In genomic region chr15:99487337-99487730, GRCh38 we compare ENCODE assay signal across 12 cellular contexts.
DNase-seq lines count a peak whose midpoint lies in the region; ATAC-seq, FAIRE-seq and TF ChIP-seq lines count a peak whose summit lies in the region.
"Had no signal": no experiment of that assay in that cellular context is flagged by ENCODE, and none has a peak within 500 bp of the region (broad histone marks: within the 10 kb centered on the region; RNA-seq: fewer than 3 reads in every experiment).

No MANE protein-coding gene starts in this region.

- H3K27me3 ChIP-seq in HepG2 (ENCODE audit: control insufficient read depth in 1 of 2, insufficient read depth in 2 of 2, low read length in 2 of 2) (peaks cover 1 to 6% of the 10 kb centered on the region in 2 experiments; a peak in 1 of 5 replicates), right lobe of liver (no peaks in the 10 kb centered on the region), muscle layer of colon (ENCODE audit: control insufficient read depth in 1 of 2, insufficient read depth in 2 of 2, low read length in 2 of 2) (no peaks in the 10 kb centered on the region), aorta (ENCODE audit: control insufficient read depth in 1 of 2, insufficient read depth in 2 of 2, low read length in 1 of 2) (no peaks in the 10 kb centered on the region)

- H3K27ac ChIP-seq in HepG2 (ENCODE audit: extremely low read length, insufficient read depth, low read length) (no peak overlapping the region), right lobe of liver (no peak overlapping the region), muscle layer of colon (ENCODE audit: low read depth, low read length) (peak overlapping the region; percentile 16), aorta (ENCODE audit: low read depth in 1 of 2, low read length in 2 of 2) (peak overlapping the region in 1 of 2 donors; percentile 1)

- H3K4me3 ChIP-seq in HepG2 (replicated peaks in 1 of 3; ENCODE audit: insufficient read depth in 1 of 3, low read depth in 2 of 3, low read length in 3 of 3), result peak overlapping the region; percentile 35 to 71 (median 48); a peak in 4 of 6 replicates
- no peak overlapping the region for H3K4me3 ChIP-seq in right lobe of liver
- peak overlapping the region; percentile 16 to 52 for H3K4me3 ChIP-seq in muscle layer of colon (ENCODE audit: low read depth in 1 of 2, low read length in 2 of 2)
- no peak overlapping the region for H3K4me3 ChIP-seq in aorta (ENCODE audit: low read length in 2 of 2)

- no peaks in the 10 kb centered on the region for H3K9me3 ChIP-seq in HepG2 (ENCODE audit: low read length)
- H3K9me3 ChIP-seq in right lobe of liver, result no peaks in the 10 kb centered on the region
- H3K9me3 ChIP-seq in muscle layer of colon (ENCODE audit: low read length), result no peaks in the 10 kb centered on the region
- no peaks in the 10 kb centered on the region for H3K9me3 ChIP-seq in aorta (ENCODE audit: control insufficient read depth, low read length)

- H3K36me3 Mint-ChIP-seq in activated naive CD8-positive, alpha-beta T cell treated with anti-CD3 and anti-CD28 coated beads for 36 hours, result no peaks in the 10 kb centered on the region
- H3K36me3 Mint-ChIP-seq: CD4-positive, alpha-beta memory T cell had no signal

- WGBS in HepG2 (ENCODE audit: low lambda C conversion rate), result 60% methylated on average over 5 of the region's 5 CpGs
- WGBS in right lobe of liver (ENCODE audit: insufficient coverage, low coverage, low lambda C conversion rate, missing lambda C conversion rate), result 81% methylated on average over 3 of the region's 5 CpGs
- WGBS in aorta, 2 donors, result 93 to 96% methylated on average over 5 of the region's 5 CpGs

- ATAC-seq in HepG2 (no peak), right lobe of liver (no peak), aorta (ENCODE audit: low FRiP score) (no peak), esophagus mucosa (no peak)

- CTCF ChIA-PET in HepG2 (lab: Yijun Ruan, JAX; ENCODE audit: low intra/inter-chr PET ratio, low total read pairs), result no interaction called here

- no peak overlapping the region for H3K9ac ChIP-seq in HepG2 (ENCODE audit: insufficient read depth, low read depth, low read length)
- no peak overlapping the region for H3K9ac ChIP-seq in muscle layer of colon (ENCODE audit: low read length)

- POLR2A ChIA-PET in HepG2 (lab: Yijun Ruan, JAX), result no interaction called here

- H3K36me3 ChIP-seq in HepG2 (replicated peaks in 1 of 2; ENCODE audit: control insufficient read depth in 1 of 2, insufficient read depth in 2 of 2, low read length in 2 of 2), result no peaks in the 10 kb centered on the region
- no peaks in the 10 kb centered on the region for H3K36me3 ChIP-seq in right lobe of liver
- no peaks in the 10 kb centered on the region for H3K36me3 ChIP-seq in muscle layer of colon (ENCODE audit: insufficient read depth, low read length)
- H3K36me3 ChIP-seq in aorta (ENCODE audit: control insufficient read depth in 1 of 2, insufficient read depth in 2 of 2, low read length in 1 of 2), result no peaks in the 10 kb centered on the region

- FAIRE-seq in HepG2 (lab: Jason Lieb, UNC), result no peak

- DNase-seq in HepG2 (ENCODE audit: low spot score) (no peak), right lobe of liver (no peak), aorta (no peak), GM03348 (ENCODE audit: low spot score) (no peak), middle frontal gyrus (ENCODE audit: extremely low spot score, low spot score) (no peak)
- DNase-seq in activated naive CD8-positive, alpha-beta T cell treated with anti-CD3 and anti-CD28 coated beads for 36 hours, result no peak
- DNase-seq: activated CD4-positive, alpha-beta T cell treated with anti-CD3 and anti-CD28 coated beads for 4 hours; CD4-positive, alpha-beta memory T cell; NCI-H82 had no signal

- no TSS peak for BruUV-seq in HepG2 (replicated peaks; lab: Mats Ljungman, UMichigan)

- H3K4me2 ChIP-seq in HepG2 (ENCODE audit: low read depth, low read length), result peak overlapping the region; percentile 91

- intact Hi-C loops in HepG2 (cut with micrococcal nuclease; ENCODE audit: unreplicated experiment) (no loop called here), right lobe of liver (cut with DNase I) (no loop called here), aorta (cut with DNase I) (no loop called here)

- no peaks in the 10 kb centered on the region for H3K9me3 Mint-ChIP-seq in activated naive CD8-positive, alpha-beta T cell treated with anti-CD3 and anti-CD28 coated beads for 36 hours
- H3K9me3 Mint-ChIP-seq: CD4-positive, alpha-beta memory T cell; central memory CD8-positive, alpha-beta T cell had no signal

- no peaks in the 10 kb centered on the region for H4K20me1 ChIP-seq in HepG2 (ENCODE audit: insufficient read depth, low read length)

- no peak overlapping the region for H2AFZ ChIP-seq in HepG2 (ENCODE audit: low read length)

- in situ Hi-C loops in HepG2 (cut with HindIII; ENCODE audit: extremely low pct_ligation_motif_present, low pct_unique_long_range_greater_than_20kb), result no loop called here

- no peaks in the 10 kb centered on the region for H3K79me2 ChIP-seq in HepG2 (ENCODE audit: insufficient read depth, low read length)

- peaks cover 20% of the 10 kb centered on the region for H3K4me1 Mint-ChIP-seq in activated naive CD8-positive, alpha-beta T cell treated with anti-CD3 and anti-CD28 coated beads for 36 hours

- H3K4me1 ChIP-seq in HepG2 (ENCODE audit: insufficient read depth, low read length) (peaks cover 24% of the 10 kb centered on the region), right lobe of liver (no peaks in the 10 kb centered on the region), muscle layer of colon (ENCODE audit: insufficient read depth, low read length) (peaks cover 8% of the 10 kb centered on the region), aorta (ENCODE audit: control insufficient read depth in 1 of 2, insufficient read depth in 2 of 2, low read length in 2 of 2) (no peaks in the 10 kb centered on the region)

- no peak overlapping the region for H3K27ac Mint-ChIP-seq in activated naive CD8-positive, alpha-beta T cell treated with anti-CD3 and anti-CD28 coated beads for 36 hours
- H3K27ac Mint-ChIP-seq: CD4-positive, alpha-beta memory T cell had no signal

- TF ChIP-seq EP300 in HepG2 (IDR thresholded peaks at IDR 0.05; ENCODE audit: low read depth in 2 of 2, low read length in 2 of 2) (no peak), HepG2 (CRISPR knock-in tag; IDR thresholded peaks at IDR 0.05; ENCODE audit: borderline replicate concordance) (no peak)

- H3K27me3 Mint-ChIP-seq in activated naive CD8-positive, alpha-beta T cell treated with anti-CD3 and anti-CD28 coated beads for 36 hours, result no peaks in the 10 kb centered on the region

- TF ChIP-seq POLR2A in HepG2 (IDR thresholded peaks at IDR 0.05; ENCODE audit: insufficient read depth in 1 of 2, low read depth in 2 of 2, low read length in 2 of 2) (no peak), right lobe of liver (IDR thresholded peaks at IDR 0.05) (no peak)

- peak overlapping the region; percentile 50 for H3K4me3 Mint-ChIP-seq in activated naive CD8-positive, alpha-beta T cell treated with anti-CD3 and anti-CD28 coated beads for 36 hours
- H3K4me3 Mint-ChIP-seq: central memory CD8-positive, alpha-beta T cell had no signal

- no peak for TF ChIP-seq RAD21 in HepG2 (CRISPR knock-in tag; IDR thresholded peaks at IDR 0.05)

- TF ChIP-seq CTCF in HepG2 (CRISPR knock-in tag; IDR thresholded peaks at IDR 0.05) (no peak), right lobe of liver (IDR thresholded peaks at IDR 0.05) (no peak)

TF ChIP-seq in HepG2, 621 proteins besides CTCF, POLR2A, EP300 and RAD21 (continues in another document):
- no peak for TF ChIP-seq ZBTB4 (CRISPR knock-in tag; IDR thresholded peaks at IDR 0.05; ENCODE audit: borderline replicate concordance)

Comparison
In these comparisons a context has a peak if more than half of its experiments do, and no peak if none do; other contexts are left out.
1. H3K4me3 ChIP-seq: peak in HepG2 (3 of 3) and muscle layer of colon (2 of 2); none in right lobe of liver (0 of 3) and aorta (0 of 2).